23 cellular contexts compared by ENCODE assay signal in genomic region chr5:165723931-165724330, GRCh38.
"Had no signal": no experiment of that assay in that cellular context is flagged by ENCODE, and none has a peak within 500 bp of the region (broad histone marks: within the 10 kb centered on the region; RNA-seq: fewer than 3 reads in every experiment).

No MANE protein-coding gene starts in this region.

- H3K9me3 Mint-ChIP-seq: endodermal cell, memory B cell had no signal

- H3K27ac Mint-ChIP-seq: dendritic cell treated with granulocyte-macrophage colony-stimulating factor and Interleukin-4, amounts not matched to agents 40 ng/mL and 50 ng/mL, for 4 days; effector memory CD8-positive, alpha-beta T cell; endodermal cell; memory B cell had no signal

- H3K36me3 Mint-ChIP-seq: memory B cell had no signal

- H3K27me3 Mint-ChIP-seq: dendritic cell treated with granulocyte-macrophage colony-stimulating factor and Interleukin-4, amounts not matched to agents 40 ng/mL and 50 ng/mL, for 4 days; effector memory CD8-positive, alpha-beta T cell; memory B cell had no signal

- FAIRE-seq: endometrium, islet of Langerhans, keratinocyte had no signal

- H3K4me1 Mint-ChIP-seq: endodermal cell, memory B cell had no signal

- ATAC-seq: effector memory CD8-positive, alpha-beta T cell; foreskin keratinocyte; gastrocnemius medialis; heart right ventricle; left cardiac atrium; left lung; left ventricle myocardium superior; lower lobe of right lung had no signal

- H3K4me3 ChIP-seq: colonic mucosa, esophagus muscularis mucosa, gastrocnemius medialis, heart right ventricle, left lung, lower lobe of right lung had no signal

- H3K27ac ChIP-seq: colonic mucosa, esophagus muscularis mucosa, foreskin keratinocyte, gastrocnemius medialis, heart right ventricle, left lung, lower lobe of right lung had no signal

- H3K4me3 Mint-ChIP-seq: dendritic cell treated with granulocyte-macrophage colony-stimulating factor and Interleukin-4, amounts not matched to agents 40 ng/mL and 50 ng/mL, for 4 days; effector memory CD8-positive, alpha-beta T cell; endodermal cell; memory B cell had no signal

- H3K36me3 ChIP-seq: colonic mucosa, esophagus muscularis mucosa, gastrocnemius medialis, heart right ventricle, left lung, lower lobe of right lung had no signal

- DNase-seq: colonic mucosa; cortex of kidney; effector CD8-positive, alpha-beta T cell; effector memory CD8-positive, alpha-beta T cell; endodermal cell; gastrocnemius medialis; glutamatergic neuron; head of caudate nucleus; heart right ventricle; hippocampal formation; left cardiac atrium; left lung; left ventricle myocardium superior; lower lobe of right lung; mesendoderm; midbrain had no signal

- H3K27me3 ChIP-seq: colonic mucosa, esophagus muscularis mucosa, foreskin keratinocyte, gastrocnemius medialis, heart right ventricle, left lung had no signal
